Comparison of ENCODE assay signal across 8 cellular contexts in genomic region chr22:31753634-31754471, GRCh38. TPM values are rescaled to one million over a fixed set of nuclear protein-coding genes. Genes with fewer than 3 reads are reported as not detected.
DNase-seq lines count a peak whose midpoint lies in the region; ATAC-seq and TF ChIP-seq lines count a peak whose summit lies in the region.

DEPDC5 (plus strand) TSS chr22:31754019; CDS start chr22:31754922, 903 bp downstream.

- H3K4me3 Mint-ChIP-seq in activated CD4-positive, alpha-beta T cell treated with anti-CD3 and anti-CD28 coated beads, Interleukin-2, amount 10 ng/mL, durations not matched to agents 24 days and 14 days, result peak within 1 kb of the TSS; percentile 95

- H3K9me3 ChIP-seq in BE2C (no peaks in the 10 kb centered on the region), colonic mucosa (no peaks in the 10 kb centered on the region)

- H3K27me3 Mint-ChIP-seq in activated CD4-positive, alpha-beta T cell treated with anti-CD3 and anti-CD28 coated beads, Interleukin-2, amount 10 ng/mL, durations not matched to agents 24 days and 14 days, result peaks cover 2% of the 10 kb centered on the region

- no peaks in the 10 kb centered on the region for H3K9me3 Mint-ChIP-seq in activated CD4-positive, alpha-beta T cell treated with anti-CD3 and anti-CD28 coated beads, Interleukin-2, amount 10 ng/mL, durations not matched to agents 24 days and 14 days

- H3K4me3 ChIP-seq in BE2C (ENCODE audit: low read depth, low read length) (peak within 1 kb of the TSS; percentile 86), colonic mucosa (peak within 1 kb of the TSS; percentile 82)

- DNase-seq in BE2C, result peak; percentile 97
- peak; percentile 86 for DNase-seq in GM19240 (ENCODE audit: insufficient read length, low spot score)
- peak; percentile 82 for DNase-seq in NCI-H526 treated with DMSO at 0.1 percent for 48 hours (lab: John Stamatoyannopoulos, UW)
- DNase-seq in activated CD4-positive, alpha-beta T cell treated with anti-CD3 and anti-CD28 coated beads, Interleukin-2, amount 10 ng/mL, durations not matched to agents 24 days and 14 days, result peak; percentile 100
- DNase-seq in colonic mucosa, result peak; percentile 98
- DNase-seq in stimulated activated CD4-positive, alpha-beta T cell treated with anti-CD3 and anti-CD28 coated beads, Interleukin-1b, Interleukin-23, amount 100 ng/mL, for 4 hours (ENCODE audit: low read depth in 2 of 2), result peak; percentile 95 to 97

- intact Hi-C loops in activated CD4-positive, alpha-beta T cell treated with anti-CD3 and anti-CD28 coated beads, Interleukin-2, amount 10 ng/mL, durations not matched to agents 24 days and 14 days (cut with micrococcal nuclease), result loop anchor here (1.0 to 5.0 kb wide), 4 partner anchors 75 to 718 kb away; partner anchors contain the start of genes FBXO7, PISD and SMTN
- intact Hi-C loops in colonic mucosa (cut with DNase I), result no loop called here

- H3K36me3 ChIP-seq in BE2C, result peaks cover 4% of the 10 kb centered on the region; the same call in 1 of the 2 replicates
- H3K36me3 ChIP-seq in colonic mucosa, result no peaks in the 10 kb centered on the region

- H3K27ac Mint-ChIP-seq in activated CD4-positive, alpha-beta T cell treated with anti-CD3 and anti-CD28 coated beads, Interleukin-2, amount 10 ng/mL, durations not matched to agents 24 days and 14 days, result peak within 1 kb of the TSS; percentile 98

- peaks cover 40% of the 10 kb centered on the region for H3K4me1 Mint-ChIP-seq in activated CD4-positive, alpha-beta T cell treated with anti-CD3 and anti-CD28 coated beads, Interleukin-2, amount 10 ng/mL, durations not matched to agents 24 days and 14 days

- peak; percentile 41 for ATAC-seq in HG03457 (IDR thresholded peaks at IDR 0.05; ENCODE audit: unreplicated experiment)

- TF ChIP-seq CTCF in BE2C (IDR thresholded peaks at IDR 0.05; ENCODE audit: low read depth, low read length) (no peak), colonic mucosa (IDR thresholded peaks at IDR 0.05) (no peak)

- peaks cover 10% of the 10 kb centered on the region for H3K36me3 Mint-ChIP-seq in activated CD4-positive, alpha-beta T cell treated with anti-CD3 and anti-CD28 coated beads, Interleukin-2, amount 10 ng/mL, durations not matched to agents 24 days and 14 days (ENCODE audit: low read depth)

- H3K27me3 ChIP-seq in BE2C, result no peaks in the 10 kb centered on the region
- H3K27me3 ChIP-seq in colonic mucosa, result no peaks in the 10 kb centered on the region
- H3K27me3 ChIP-seq in layer of hippocampus (ENCODE audit: control insufficient read depth, insufficient read depth, low read length), result no peaks in the 10 kb centered on the region

- H3K4me1 ChIP-seq in BE2C, result peaks cover 9% of the 10 kb centered on the region
- peaks cover 7% of the 10 kb centered on the region for H3K4me1 ChIP-seq in colonic mucosa

- H3K27ac ChIP-seq in colonic mucosa (peak within 1 kb of the TSS; percentile 87), layer of hippocampus (ENCODE audit: low read depth, low read length) (peak within 1 kb of the TSS; percentile 92)

- H3K9ac ChIP-seq in colonic mucosa (ENCODE audit: low read depth in 2 of 2, low read length in 2 of 2), result peak within 1 kb of the TSS; percentile 89 to 94

RNA-seq across cellular contexts. Expression of gene DEPDC5, which starts in this region (rescaled TPM):
- 15.1 TPM for polyA plus RNA-seq in BE2C (2012; ENCODE audit: insufficient read depth, insufficient read length, low read depth)
- 37.9 and 40.6 TPM in 2 replicates for total RNA-seq in activated CD4-positive, alpha-beta T cell treated with anti-CD3 and anti-CD28 coated beads, Interleukin-2, amount 10 ng/mL, durations not matched to agents 24 days and 14 days
- total RNA-seq in colonic mucosa, result 10 to 100 TPM; 24.6 to 52.7 TPM

Comparison
In these comparisons a context has a peak if more than half of its experiments do, and no peak if none do; other contexts are left out.
1. Peak in every context shown above with its lines: DNase-seq, ATAC-seq, H3K4me3 ChIP-seq and H3K27ac ChIP-seq.